ENCODE assay signal across 14 cellular contexts in the genomic region with DNA sequence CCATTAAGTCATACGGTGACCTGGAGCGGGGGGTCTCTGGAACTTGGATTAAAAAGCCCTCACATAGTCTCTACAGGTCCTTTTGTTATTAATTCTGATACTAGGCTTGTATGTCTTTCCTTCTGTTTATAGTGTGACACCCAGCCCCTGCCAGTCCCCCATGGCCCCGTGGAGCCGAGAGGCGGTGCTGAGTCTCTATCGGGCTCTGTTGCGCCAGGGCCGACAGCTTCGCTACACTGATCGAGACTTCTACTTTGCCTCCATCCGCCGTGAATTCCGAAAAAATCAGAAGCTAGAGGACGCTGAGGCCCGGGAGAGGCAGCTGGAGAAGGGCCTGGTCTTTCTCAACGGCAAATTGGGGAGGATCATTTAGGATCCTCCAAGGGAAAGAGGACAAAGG. TPM values are rescaled to one million over a fixed set of nuclear protein-coding genes. Genes with fewer than 3 reads are reported as not detected.
DNase-seq lines count a peak whose midpoint lies in the region; ATAC-seq and TF ChIP-seq lines count a peak whose summit lies in the region.
"Had no signal": no experiment of that assay in that cellular context is flagged by ENCODE, and none has a peak within 500 bp of the region (broad histone marks: within the 10 kb centered on the region; RNA-seq: fewer than 3 reads in every experiment).

No MANE protein-coding gene starts in this region.

- TF ChIP-seq CTCF in PC-3 (conservative IDR thresholded peaks at IDR 0.05; ENCODE audit: low read depth, low read length) = no peak
- TF ChIP-seq CTCF in endodermal cell (conservative IDR thresholded peaks at IDR 0.05) = no peak
- TF ChIP-seq CTCF in thyroid gland (IDR thresholded peaks at IDR 0.05) = no peak

- intact Hi-C loops in PC-3 (cut with micrococcal nuclease) = no loop called here
- intact Hi-C loops in thyroid gland (cut with DNase I) = loop anchor here (10.0 kb wide), 1 partner anchor 329 kb away; no protein-coding TSS in a partner anchor

- H2AFZ ChIP-seq in PC-3 (ENCODE audit: low read length) = no peak overlapping the region

- no peaks in the 10 kb centered on the region for H3K9me2 ChIP-seq in PC-3 (replicated peaks; ENCODE audit: low read length)

- H3F3A ChIP-seq in PC-3 (ENCODE audit: low read length, unreplicated experiment) = no peaks in the 10 kb centered on the region

- no peak for TF ChIP-seq POLR2A in thyroid gland (IDR thresholded peaks at IDR 0.05)

- CTCF ChIA-PET in activated naive CD4-positive, alpha-beta T cell treated with anti-CD3 and anti-CD28 coated beads, Interleukin-2, amount 10 ng/mL, durations not matched to agents 7 days and 5 days (lab: Charles Lee) = interaction anchor here (1.4 to 3.4 kb wide), 5 partner anchors 8 to 25 kb away, joined by 3 to 17 read pairs (median 8); no protein-coding TSS in a partner anchor
- CTCF ChIA-PET in PC-3 (lab: Charles Lee) = no interaction called here

- WGBS in endodermal cell (ENCODE audit: insufficient coverage in 1 of 2, insufficient read length in 1 of 2), 2 experiments = 94 to 95% methylated on average over 14 to 16 of the region's 16 CpGs
- WGBS in thyroid gland, 2 donors = 94 to 95% methylated on average over 16 of the region's 16 CpGs

- peaks cover 34% of the 10 kb centered on the region; the same call in 1 of the 2 replicates for H3K36me3 ChIP-seq in PC-3 (ENCODE audit: low read depth, low read length)
- peaks cover 56% of the 10 kb centered on the region for H3K36me3 ChIP-seq in endodermal cell (ENCODE audit: control insufficient read depth, insufficient read depth, low read length)
- H3K36me3 ChIP-seq in thyroid gland = peaks cover 29 to 31% of the 10 kb centered on the region in 2 donors

- peaks cover 41% of the 10 kb centered on the region for H3K4me1 Mint-ChIP-seq in activated naive CD4-positive, alpha-beta T cell treated with anti-CD3 and anti-CD28 coated beads, Interleukin-2, amount 10 ng/mL, durations not matched to agents 7 days and 5 days
- peaks cover 21% of the 10 kb centered on the region for H3K4me1 Mint-ChIP-seq in endodermal cell
- H3K4me1 Mint-ChIP-seq in stimulated activated memory B cell treated with anti-CD40 and anti-IgM and Interleukin-4, amounts not matched to agents 10 μg/mL and 1 μg/mL and 100 μg/mL, for 72 hours = peaks cover 56% of the 10 kb centered on the region

- H3K4me1 ChIP-seq in PC-3 (ENCODE audit: insufficient read depth, low read length) (peaks cover 17% of the 10 kb centered on the region), endodermal cell (ENCODE audit: control insufficient read depth, insufficient read depth, low read length) (peaks cover 16% of the 10 kb centered on the region), thyroid gland (peaks cover 22 to 32% of the 10 kb centered on the region in 2 donors)

- no peaks in the 10 kb centered on the region for H4K20me1 ChIP-seq in PC-3 (ENCODE audit: low read length)

- no peaks in the 10 kb centered on the region for H3K27me3 ChIP-seq in PC-3 (ENCODE audit: low read length)
- H3K27me3 ChIP-seq in endodermal cell (ENCODE audit: control insufficient read depth, insufficient read depth, low read length, poor library complexity, severe bottlenecking) = no peaks in the 10 kb centered on the region
- H3K27me3 ChIP-seq in thyroid gland = no peaks in the 10 kb centered on the region
- H3K27me3 ChIP-seq: dorsolateral prefrontal cortex, gastrocnemius medialis had no signal

- H3K27me3 Mint-ChIP-seq in activated naive CD4-positive, alpha-beta T cell treated with anti-CD3 and anti-CD28 coated beads, Interleukin-2, amount 10 ng/mL, durations not matched to agents 7 days and 5 days = peaks cover 6% of the 10 kb centered on the region
- peaks cover 43% of the 10 kb centered on the region for H3K27me3 Mint-ChIP-seq in endodermal cell (ENCODE audit: insufficient read depth)
- no peaks in the 10 kb centered on the region for H3K27me3 Mint-ChIP-seq in stimulated activated memory B cell treated with anti-CD40 and anti-IgM and Interleukin-4, amounts not matched to agents 10 μg/mL and 1 μg/mL and 100 μg/mL, for 72 hours

- no peak for DNase-seq in activated naive CD4-positive, alpha-beta T cell treated with anti-CD3 and anti-CD28 coated beads, Interleukin-2, amount 10 ng/mL, durations not matched to agents 7 days and 5 days
- no peak for DNase-seq in activated naive CD4-positive, alpha-beta T cell treated with Interleukin-2 at 50 U/mL for 16 hours
- DNase-seq in PC-3 (no peak), endodermal cell (no peak), thyroid gland (no peak)
- no peak for DNase-seq in central memory CD4-positive, alpha-beta T cell
- DNase-seq: activated gamma-delta T cell; dorsolateral prefrontal cortex; gastrocnemius medialis; NCI-H226; stimulated activated CD4-positive, alpha-beta T cell treated with anti-CD3 and anti-CD28 coated beads, Interleukin-15, amount 100 ng/mL, for 24 hours had no signal

- H3K36me3 Mint-ChIP-seq in activated naive CD4-positive, alpha-beta T cell treated with anti-CD3 and anti-CD28 coated beads, Interleukin-2, amount 10 ng/mL, durations not matched to agents 7 days and 5 days = peaks cover 35% of the 10 kb centered on the region
- peaks cover 46% of the 10 kb centered on the region for H3K36me3 Mint-ChIP-seq in endodermal cell (ENCODE audit: low read depth)
- H3K36me3 Mint-ChIP-seq in stimulated activated memory B cell treated with anti-CD40 and anti-IgM and Interleukin-4, amounts not matched to agents 10 μg/mL and 1 μg/mL and 100 μg/mL, for 72 hours = peaks cover 40% of the 10 kb centered on the region

- no peak overlapping the region for H3K27ac ChIP-seq in PC-3 (ENCODE audit: low read length)
- no peak overlapping the region for H3K27ac ChIP-seq in endodermal cell (ENCODE audit: low read depth, low read length)
- no peak overlapping the region for H3K27ac ChIP-seq in thyroid gland

- H3K9me3 Mint-ChIP-seq in activated naive CD4-positive, alpha-beta T cell treated with anti-CD3 and anti-CD28 coated beads, Interleukin-2, amount 10 ng/mL, durations not matched to agents 7 days and 5 days = no peaks in the 10 kb centered on the region
- no peaks in the 10 kb centered on the region for H3K9me3 Mint-ChIP-seq in endodermal cell
- H3K9me3 Mint-ChIP-seq in stimulated activated memory B cell treated with anti-CD40 and anti-IgM and Interleukin-4, amounts not matched to agents 10 μg/mL and 1 μg/mL and 100 μg/mL, for 72 hours = no peaks in the 10 kb centered on the region

- H3K9me3 ChIP-seq in PC-3 (ENCODE audit: low read length) (no peaks in the 10 kb centered on the region), endodermal cell (ENCODE audit: control insufficient read depth, low read length) (no peaks in the 10 kb centered on the region), thyroid gland (no peaks in the 10 kb centered on the region)
- H3K9me3 ChIP-seq: gastrocnemius medialis had no signal

- H3K27ac Mint-ChIP-seq in activated naive CD4-positive, alpha-beta T cell treated with anti-CD3 and anti-CD28 coated beads, Interleukin-2, amount 10 ng/mL, durations not matched to agents 7 days and 5 days = peak overlapping the region; percentile 34
- no peak overlapping the region for H3K27ac Mint-ChIP-seq in endodermal cell
- no peak overlapping the region for H3K27ac Mint-ChIP-seq in stimulated activated memory B cell treated with anti-CD40 and anti-IgM and Interleukin-4, amounts not matched to agents 10 μg/mL and 1 μg/mL and 100 μg/mL, for 72 hours

- peak overlapping the region; percentile 93 for H3K4me3 Mint-ChIP-seq in activated naive CD4-positive, alpha-beta T cell treated with anti-CD3 and anti-CD28 coated beads, Interleukin-2, amount 10 ng/mL, durations not matched to agents 7 days and 5 days
- H3K4me3 Mint-ChIP-seq in endodermal cell = peak overlapping the region; percentile 87
- H3K4me3 Mint-ChIP-seq in stimulated activated memory B cell treated with anti-CD40 and anti-IgM and Interleukin-4, amounts not matched to agents 10 μg/mL and 1 μg/mL and 100 μg/mL, for 72 hours = peak overlapping the region; percentile 15

- H3K4me2 ChIP-seq in PC-3 (ENCODE audit: low read length) = 0 out of 2 replicates have a peak overlapping the region, but pooled peaks have one; percentile 78

- no TSS peak for BruUV-seq in PC-3 (replicated peaks; lab: Mats Ljungman, UMichigan)

- H3K4me3 ChIP-seq in PC-3 (ENCODE audit: low read length) = no peak overlapping the region
- no peak overlapping the region for H3K4me3 ChIP-seq in endodermal cell (ENCODE audit: low read length)
- H3K4me3 ChIP-seq in thyroid gland (replicated peaks in 1 of 3) = no peak overlapping the region

- ATAC-seq in PC-3 (no peak), GM18517 (IDR thresholded peaks at IDR 0.05; ENCODE audit: unreplicated experiment) (no peak)
- ATAC-seq in stimulated activated memory B cell treated with anti-CD40 and anti-IgM and Interleukin-4, amounts not matched to agents 10 μg/mL and 1 μg/mL and 100 μg/mL, for 72 hours = no peak
- ATAC-seq: gastrocnemius medialis had no signal

- H3K79me2 ChIP-seq in PC-3 (ENCODE audit: low read length) = peaks cover 61% of the 10 kb centered on the region

- no peak overlapping the region for H3K9ac ChIP-seq in PC-3 (ENCODE audit: low read length)
- H3K9ac ChIP-seq in endodermal cell (ENCODE audit: extremely low read depth, low read length, poor library complexity, severe bottlenecking) = no peak overlapping the region

- POLR2A ChIA-PET in PC-3 (lab: Charles Lee; ENCODE audit: unreplicated experiment) = no interaction called here

RNA-seq across cellular contexts. Expression of a gene that starts 2.0 kb away (rescaled TPM):
- total RNA-seq in PC-3 (2014; rRNA removed) (22.1 and 23.2 TPM in 2 replicates), endodermal cell (10 to 100 TPM; 36.0 to 43.3 TPM), thyroid gland (10 to 100 TPM; 21.4 to 30.5 (median 26.7) TPM)
- polyA plus RNA-seq in endodermal cell (2013, experiment 1 of 2) = 28.1 TPM
- polyA plus RNA-seq in endodermal cell (2013, experiment 2 of 2) = 26.6 TPM

RNA-seq across cellular contexts. Expression of a gene that starts 16.3 kb away (rescaled TPM):
- total RNA-seq in PC-3 (2014; rRNA removed) = 230 and 240 TPM in 2 replicates
- 100 to 1,000 TPM; 335 to 341 TPM for total RNA-seq in endodermal cell
- polyA plus RNA-seq in endodermal cell (2013, experiment 1 of 2) = 370 TPM
- polyA plus RNA-seq in endodermal cell (2013, experiment 2 of 2) = 330 TPM
- total RNA-seq in thyroid gland = 100 to 1,000 TPM; 173 to 273 (median 210) TPM

RNA-seq across cellular contexts. Expression of a gene that starts 28.5 kb away (rescaled TPM):
- total RNA-seq in PC-3 (2014; rRNA removed) = 253 and 320 TPM in 2 replicates
- total RNA-seq in endodermal cell = 10 to 100 TPM; 65.5 to 70.3 TPM
- 66.1 TPM for polyA plus RNA-seq in endodermal cell (2013, experiment 1 of 2)
- polyA plus RNA-seq in endodermal cell (2013, experiment 2 of 2) = 59.9 TPM
- total RNA-seq in thyroid gland = 100 to 1,000 TPM; 120 to 243 (median 171) TPM

RNA-seq across cellular contexts. Expression of a gene that starts 47.3 kb away (rescaled TPM):
- total RNA-seq in PC-3 (2014; rRNA removed) (0.06 TPM in 1 of 2 replicates, not detected in the other), endodermal cell (10 to 100 TPM in 1 of 2 donors, 1 to 10 TPM in 1; 9.0 to 16.7 TPM), thyroid gland (1 to 10 TPM in 2 of 4 donors, under 1 TPM in 2; 0.45 to 1.6 (median 0.90) TPM)
- 14.9 TPM for polyA plus RNA-seq in endodermal cell (2013, experiment 1 of 2)
- polyA plus RNA-seq in endodermal cell (2013, experiment 2 of 2) = 12.0 TPM
- total RNA-seq: RPMI7951 had no signal

Comparison
In these comparisons a context has a peak if more than half of its experiments do, and no peak if none do; other contexts are left out.
1. H3K4me3 Mint-ChIP-seq: peak in every context shown above with its lines; median percentile 93 in activated naive CD4-positive, alpha-beta T cell treated with anti-CD3 and anti-CD28 coated beads, Interleukin-2, amount 10 ng/mL, durations not matched to agents 7 days and 5 days; 87 in endodermal cell; 15 in stimulated activated memory B cell treated with anti-CD40 and anti-IgM and Interleukin-4, amounts not matched to agents 10 μg/mL and 1 μg/mL and 100 μg/mL, for 72 hours.